In genomic region chr14:74949211-74949610, GRCh38 we compare ENCODE assay signal across 15 cellular contexts. TPM values are rescaled to one million over a fixed set of nuclear protein-coding genes. Genes with fewer than 3 reads are reported as not detected.
DNase-seq lines count a peak whose midpoint lies in the region; ATAC-seq and TF ChIP-seq lines count a peak whose summit lies in the region.
"Had no signal": no experiment of that assay in that cellular context is flagged by ENCODE, and none has a peak within 500 bp of the region (broad histone marks: within the 10 kb centered on the region; RNA-seq: fewer than 3 reads in every experiment).

No MANE protein-coding gene starts in this region.

- H3K18ac ChIP-seq in IMR-90 (ENCODE audit: low read depth, low read length): no peak overlapping the region
- H3K18ac ChIP-seq in mesenchymal stem cell (ENCODE audit: low read depth in 1 of 2, low read length in 2 of 2): no peak overlapping the region

- TF ChIP-seq RAD21 in IMR-90 (IDR thresholded peaks at IDR 0.05; ENCODE audit: low read length): no peak

- no peak overlapping the region for H2BK12ac ChIP-seq in mesenchymal stem cell (ENCODE audit: low read length in 2 of 2)

- no peaks in the 10 kb centered on the region for H3K79me1 ChIP-seq in IMR-90 (ENCODE audit: low read depth in 1 of 2, low read length in 2 of 2)
- peaks cover 7% of the 10 kb centered on the region for H3K79me1 ChIP-seq in mesenchymal stem cell (replicated peaks; ENCODE audit: low read length, poor library complexity, severe bottlenecking)

- in situ Hi-C loops in IMR-90 (cut with MboI; ENCODE audit: low sequenced_read_pairs): no loop called here

- H3K36me3 ChIP-seq in IMR-90 (ENCODE audit: control insufficient read depth, insufficient read depth, low read length) (no peaks in the 10 kb centered on the region), mesenchymal stem cell (ENCODE audit: control insufficient read depth in 1 of 2, insufficient read depth in 2 of 2, low read depth in 1 of 2, low read length in 2 of 2) (peaks cover 17 to 29% of the 10 kb centered on the region in 2 experiments)

- BruUV-seq in IMR-90 (replicated peaks; lab: Mats Ljungman, UMichigan): no TSS peak

- no peak for ATAC-seq in IMR-90 (ENCODE audit: low read depth)
- no peak for ATAC-seq in HG03457 (IDR thresholded peaks at IDR 0.05; ENCODE audit: unreplicated experiment)
- no peak for ATAC-seq in HG02798 (IDR thresholded peaks at IDR 0.05; ENCODE audit: poor library complexity, unreplicated experiment)
- ATAC-seq: GM12878 had no signal

- H2BK5ac ChIP-seq in IMR-90 (ENCODE audit: low read depth, low read length, poor library complexity, severe bottlenecking) (no peak overlapping the region), mesenchymal stem cell (ENCODE audit: low read depth, low read length, poor library complexity, severe bottlenecking) (no peak overlapping the region)

- no peak for TF ChIP-seq CTCF in IMR-90 (conservative IDR thresholded peaks at IDR 0.05; ENCODE audit: low read depth, low read length)

- H4K91ac ChIP-seq in IMR-90 (ENCODE audit: insufficient read depth, low read depth, low read length) (no peak overlapping the region), mesenchymal stem cell (ENCODE audit: low read length) (peak overlapping the region; percentile 74)

- no peak overlapping the region for H2BK15ac ChIP-seq in IMR-90 (ENCODE audit: low read depth, low read length)
- H2BK15ac ChIP-seq in mesenchymal stem cell (ENCODE audit: low read depth, poor library complexity, severe bottlenecking): no peak overlapping the region

- POLR2A ChIA-PET in IMR-90 (lab: Charles Lee; ENCODE audit: unreplicated experiment): no interaction called here

- H3K23ac ChIP-seq in IMR-90 (ENCODE audit: low read depth, low read length) (no peak overlapping the region), mesenchymal stem cell (ENCODE audit: low read length in 2 of 2) (no peak overlapping the region)

- TF ChIP-seq POLR2A in IMR-90 (IDR thresholded peaks at IDR 0.05; ENCODE audit: low read depth, low read length): no peak

- H3K14ac ChIP-seq in IMR-90 (replicated peaks; ENCODE audit: low read depth, low read length) (no peak overlapping the region), mesenchymal stem cell (ENCODE audit: low read length in 2 of 2) (no peak overlapping the region)

- 0 out of 2 replicates have a peak, but pooled peaks cover 6% of the 10 kb centered on the region for H3K9me1 ChIP-seq in IMR-90 (ENCODE audit: insufficient read depth, low read length)

- H3K4me2 ChIP-seq in IMR-90 (ENCODE audit: low read depth, low read length) (no peak overlapping the region), mesenchymal stem cell (ENCODE audit: low read length, poor library complexity, severe bottlenecking) (no peak overlapping the region)

- H2BK120ac ChIP-seq in IMR-90 (ENCODE audit: low read depth, low read length) (no peak overlapping the region), mesenchymal stem cell (ENCODE audit: low read depth, low read length) (no peak overlapping the region)

- no peaks in the 10 kb centered on the region for H3K9me3 ChIP-seq in IMR-90 (ENCODE audit: control insufficient read depth, insufficient read depth, low read length)
- no peaks in the 10 kb centered on the region for H3K9me3 ChIP-seq in mesenchymal stem cell (ENCODE audit: control insufficient read depth, low read length)

- H2AFZ ChIP-seq in IMR-90 (replicated peaks; ENCODE audit: low read length, poor library complexity) (peak overlapping the region; percentile 33), mesenchymal stem cell (ENCODE audit: low read depth, low read length) (no peak overlapping the region)

- H3K27ac ChIP-seq in IMR-90 (ENCODE audit: insufficient read depth, low read length): no peak overlapping the region
- no peak overlapping the region for H3K27ac ChIP-seq in mesenchymal stem cell (ENCODE audit: low read length, poor library complexity, severe bottlenecking)

- H3K4me3 ChIP-seq in IMR-90 (ENCODE audit: insufficient read depth, low read depth, low read length) (no peak overlapping the region), mesenchymal stem cell (ENCODE audit: insufficient read depth in 1 of 2, low read depth in 1 of 2, low read length in 2 of 2) (no peak overlapping the region)
- H3K4me3 ChIP-seq: GM12878 had no signal

- H4K8ac ChIP-seq in IMR-90 (ENCODE audit: low read depth in 2 of 2, low read length in 2 of 2) (no peak overlapping the region), mesenchymal stem cell (ENCODE audit: low read length) (no peak overlapping the region)

- H2AK5ac ChIP-seq in IMR-90 (ENCODE audit: low read depth, low read length) (no peak overlapping the region), mesenchymal stem cell (ENCODE audit: low read length, severe bottlenecking) (no peak overlapping the region)

- no peaks in the 10 kb centered on the region for H4K20me1 ChIP-seq in IMR-90 (ENCODE audit: insufficient read depth, low read length)

- H3K27me3 ChIP-seq in IMR-90 (ENCODE audit: control insufficient read depth, insufficient read depth, low read length): no peaks in the 10 kb centered on the region
- no peaks in the 10 kb centered on the region for H3K27me3 ChIP-seq in mesenchymal stem cell (ENCODE audit: control insufficient read depth in 1 of 2, insufficient read depth in 1 of 2, low read length in 2 of 2)

- intact Hi-C loops in IMR-90 (cut with micrococcal nuclease) (loop anchor here (10.0 kb wide), 1 partner anchor 346 kb away; no protein-coding TSS in a partner anchor), posterior vena cava (cut with DNase I) (no loop called here)

- H2BK20ac ChIP-seq in IMR-90 (ENCODE audit: low read depth, low read length): no peak overlapping the region

- H3K4ac ChIP-seq in IMR-90 (ENCODE audit: low read depth, low read length) (no peak overlapping the region), mesenchymal stem cell (ENCODE audit: low read depth in 1 of 2, low read length in 2 of 2) (no peak overlapping the region)

- H2AK9ac ChIP-seq in IMR-90 (replicated peaks; ENCODE audit: low read depth, low read length, poor library complexity): no peak overlapping the region

- DNase-seq in IMR-90 (no peak), ecto neural progenitor cell (ENCODE audit: low spot score) (peak; percentile 35), mesenchymal stem cell (no peak), posterior vena cava (ENCODE audit: low spot score) (peak; percentile 74), UCSD-AML1 (lab: John Stamatoyannopoulos, UW; ENCODE audit: unreplicated experiment) (no peak), RKO (ENCODE audit: low spot score) (no peak)
- DNase-seq: C1 segment of cervical spinal cord; Calu3; CD4-positive, alpha-beta T cell; DMS 273 treated with DMSO at 0.1 percent for 48 hours; GOT3; H9 had no signal

- dilution Hi-C loops in IMR-90 (cut with HindIII; ENCODE audit: low sequenced_read_pairs, unreplicated experiment): no loop called here

- H4K5ac ChIP-seq in IMR-90 (ENCODE audit: low read depth, low read length): no peak overlapping the region

- WGBS in IMR-90 (ENCODE audit: extremely low coverage in 2 of 2, insufficient read length in 1 of 2), 2 experiments: 94% methylated on average over 14 of the region's 15 CpGs; no CpG with 5 or more reads in 1 of the 2 experiments
- WGBS in mesenchymal stem cell: 94% methylated on average over 15 of the region's 15 CpGs

- H3K9ac ChIP-seq in IMR-90 (ENCODE audit: low read depth, low read length) (no peak overlapping the region), mesenchymal stem cell (ENCODE audit: low read length) (no peak overlapping the region)

- CTCF ChIA-PET in IMR-90 (lab: Yijun Ruan, JAX): no interaction called here

- H3K4me1 ChIP-seq in IMR-90 (ENCODE audit: control insufficient read depth, insufficient read depth, low read length) (peaks cover 9% of the 10 kb centered on the region; the same call in 1 of the 2 replicates), mesenchymal stem cell (ENCODE audit: control insufficient read depth, insufficient read depth, low read depth, low read length) (peaks cover 35% of the 10 kb centered on the region)

- H3K56ac ChIP-seq in IMR-90 (ENCODE audit: extremely low read depth, insufficient read depth, low read length): no peak overlapping the region

TF ChIP-seq in IMR-90, 13 proteins besides CTCF, POLR2A, EP300 and RAD21 (continues in another document):
- TF ChIP-seq RFX5 (IDR thresholded peaks at IDR 0.05; ENCODE audit: low read depth, low read length) (no peak), ELK1 (IDR thresholded peaks at IDR 0.05; ENCODE audit: borderline replicate concordance, low read depth, low read length) (no peak), RCOR1 (IDR thresholded peaks at IDR 0.05; ENCODE audit: insufficient replicate concordance, low read length) (no peak), SMC3 (IDR thresholded peaks at IDR 0.05; ENCODE audit: low read depth, low read length) (no peak), MAFK (IDR thresholded peaks at IDR 0.05; ENCODE audit: low read depth, low read length) (no peak)

RNA-seq across cellular contexts. Expression of gene PGF, which starts 6.2 kb away (rescaled TPM):
- total RNA-seq in IMR-90 (2012; rRNA removed): 0.28 and 0.36 TPM in 2 replicates
- 0.39 and 0.42 TPM in 2 replicates for polyA plus RNA-seq in IMR-90 (2012; rRNA removed)
- 0.21 and 1.0 TPM in 2 replicates for polyA plus RNA-seq in IMR-90 (2012; cell fraction: cytosol; rRNA removed)
- polyA plus RNA-seq in IMR-90 (2012; cell fraction: nucleus; rRNA removed; ENCODE audit: low replicate concordance): 0.28 and 0.52 TPM in 2 replicates
- 6.4 TPM for polyA plus RNA-seq in mesenchymal stem cell (2013, experiment 1 of 2)
- polyA plus RNA-seq in mesenchymal stem cell (2013, experiment 2 of 2): 6.8 TPM
- total RNA-seq in posterior vena cava: 10 to 100 TPM in 1 of 2 donors, 1 to 10 TPM in 1; 7.7 to 11.2 TPM

RNA-seq across cellular contexts. Expression of gene RPS6KL1, which starts 26.2 kb away (rescaled TPM):
- 0.72 and 1.1 TPM in 2 replicates for total RNA-seq in IMR-90 (2012; rRNA removed)
- polyA plus RNA-seq in IMR-90 (2012; rRNA removed): 1.2 and 1.7 TPM in 2 replicates
- polyA plus RNA-seq in IMR-90 (2012; cell fraction: cytosol; rRNA removed): 0.44 and 0.67 TPM in 2 replicates
- polyA plus RNA-seq in IMR-90 (2012; cell fraction: nucleus; rRNA removed; ENCODE audit: low replicate concordance): 3.6 and 5.3 TPM in 2 replicates
- 0.41 TPM for polyA plus RNA-seq in mesenchymal stem cell (2013, experiment 1 of 2)
- polyA plus RNA-seq in mesenchymal stem cell (2013, experiment 2 of 2): 0.52 TPM
- 10 to 100 TPM in 1 of 2 donors, 1 to 10 TPM in 1; 9.6 to 17.0 TPM for total RNA-seq in posterior vena cava

RNA-seq across cellular contexts. Expression of gene EIF2B2, which starts 53.5 kb away (rescaled TPM):
- total RNA-seq in IMR-90 (2012; rRNA removed): 69.4 and 70.1 TPM in 2 replicates
- polyA plus RNA-seq in IMR-90 (2012; rRNA removed): 63.6 and 73.9 TPM in 2 replicates
- 54.6 and 57.1 TPM in 2 replicates for polyA plus RNA-seq in IMR-90 (2012; cell fraction: cytosol; rRNA removed)
- polyA plus RNA-seq in IMR-90 (2012; cell fraction: nucleus; rRNA removed; ENCODE audit: low replicate concordance): 33.1 and 55.7 TPM in 2 replicates
- polyA plus RNA-seq in mesenchymal stem cell (2013, experiment 1 of 2): 35.8 TPM
- 30.3 TPM for polyA plus RNA-seq in mesenchymal stem cell (2013, experiment 2 of 2)
- total RNA-seq in posterior vena cava: 10 to 100 TPM; 22.3 to 29.5 TPM

Comparison
In these comparisons a context has a peak if more than half of its experiments do, and no peak if none do; other contexts are left out.
1. DNase-seq: peak in ecto neural progenitor cell (single experiment) and posterior vena cava (single experiment); none in IMR-90 (single experiment), mesenchymal stem cell (single experiment), UCSD-AML1 (single experiment) and RKO (single experiment).